ENCODE assay signal across 1 cellular context in genomic region chr15:78075490-78076230, GRCh38.
TF ChIP-seq lines count a peak whose summit lies in the region.

No MANE protein-coding gene starts in this region.

TF ChIP-seq in endothelial cell of umbilical vein, 7 proteins besides CTCF, POLR2A, EP300 and RAD21 (continued from another document):
- TF ChIP-seq MAX (IDR thresholded peaks at IDR 0.05; ENCODE audit: insufficient read depth, insufficient read length) = no peak
- TF ChIP-seq JUN (IDR thresholded peaks at IDR 0.05; ENCODE audit: borderline replicate concordance, insufficient read depth, insufficient read length, low read depth) = peak; percentile 47
- TF ChIP-seq GATA2 (IDR thresholded peaks at IDR 0.05; ENCODE audit: insufficient read depth, insufficient read length, low read depth, low read length) = peak; percentile 19
- TF ChIP-seq EZH2 (IDR thresholded peaks at IDR 0.05; ENCODE audit: borderline replicate concordance, low read depth, low read length, severe bottlenecking) = no peak
